Comparison of ENCODE assay signal across 1 cellular context in genomic region chr4:88763075-88763474, GRCh38.
A peak's percentile ranks its signal among the peaks of the same experiment; 100 is the strongest.
TF ChIP-seq lines count a peak whose summit lies in the region.

No MANE protein-coding gene starts in this region.

TF ChIP-seq in HepG2, 621 proteins besides CTCF, POLR2A, EP300 and RAD21 (continued from another document):
- TF ChIP-seq ZHX2 (IDR thresholded peaks at IDR 0.05; ENCODE audit: low read depth) = no peak
- no peak for TF ChIP-seq ZHX2 (CRISPR knock-in tag; IDR thresholded peaks at IDR 0.05; ENCODE audit: borderline replicate concordance)
- TF ChIP-seq ZNF24 (IDR thresholded peaks at IDR 0.05) = peak; percentile 91
TF ChIP-seq in HepG2: peak in this region for 1.
